16 cellular contexts compared by ENCODE assay signal in genomic region chr16:85519540-85520231, GRCh38.
"Had no signal": no experiment of that assay in that cellular context is flagged by ENCODE, and none has a peak within 500 bp of the region (broad histone marks: within the 10 kb centered on the region; RNA-seq: fewer than 3 reads in every experiment).

No MANE protein-coding gene starts in this region.

- H3K27me3 ChIP-seq: ascending aorta, foreskin keratinocyte, tibial artery had no signal

- H3K36me3 ChIP-seq: ascending aorta, tibial artery had no signal

- H3K4me3 Mint-ChIP-seq: nephron; T-helper 2 cell treated with Interferon-gamma antibody and Interleukin-4, amounts not matched to agents 5 μg/mL and 100 μg/mL, for 36 hours had no signal

- DNase-seq: activated gamma-delta T cell treated with Interleukin-2 at 50 U/mL for 16 hours; activated T-cell treated with anti-CD3 and anti-CD28 coated beads, Interleukin-2, amount 50 U/mL, for 48 hours; foreskin keratinocyte; head of caudate nucleus; mammary epithelial cell; mucosa of descending colon; stimulated activated CD4-positive, alpha-beta T cell treated with anti-CD3 and anti-CD28 coated beads, Interleukin-12 subunit alpha, Interleukin-12 subunit beta, amount 100 ng/mL, for 4 hours; stimulated activated CD4-positive, alpha-beta T cell treated with anti-CD3 and anti-CD28 coated beads, Interleukin-2, amount 100 ng/mL, for 48 hours; stimulated activated CD8-positive, alpha-beta memory T cell treated with anti-CD3 and anti-CD28 coated beads, Interleukin-4, amount 100 ng/mL, for 48 hours; tibial artery had no signal

- H3K9me3 ChIP-seq: ascending aorta, mucosa of descending colon, tibial artery had no signal

- H3K4me3 ChIP-seq: ascending aorta, mucosa of descending colon, tibial artery had no signal

- FAIRE-seq: bronchial epithelial cell, endothelial cell of umbilical vein, islet of Langerhans had no signal

- H3K27ac ChIP-seq: ascending aorta, foreskin keratinocyte, tibial artery had no signal

- H3K27ac Mint-ChIP-seq: nephron; T-helper 2 cell treated with Interferon-gamma antibody and Interleukin-4, amounts not matched to agents 5 μg/mL and 100 μg/mL, for 36 hours had no signal

- H3K9me3 Mint-ChIP-seq: nephron; T-helper 2 cell treated with Interferon-gamma antibody and Interleukin-4, amounts not matched to agents 5 μg/mL and 100 μg/mL, for 36 hours had no signal
